ENCODE assay signal across 1 cellular context in genomic region chr16:87765776-87766484, GRCh38.
A peak's percentile ranks its signal among the peaks of the same experiment; 100 is the strongest.
TF ChIP-seq lines count a peak whose summit lies in the region.

TSS of gene KLHDC4 (minus strand) at chr16:87765986. CDS start at chr16:87765890, 96 bp downstream.

TF ChIP-seq in K562, 482 proteins besides CTCF, POLR2A, EP300 and RAD21 (continued from another document):
- TF ChIP-seq ZBTB26 (CRISPR knock-in tag; IDR thresholded peaks at IDR 0.05): no peak
- no peak for TF ChIP-seq LCOR (CRISPR knock-in tag; IDR thresholded peaks at IDR 0.05)
- no peak for TF ChIP-seq HDGF (IDR thresholded peaks at IDR 0.05)
- no peak for TF ChIP-seq NR3C1 (CRISPR knock-in tag; IDR thresholded peaks at IDR 0.05)
- TF ChIP-seq GATAD2A (IDR thresholded peaks at IDR 0.05): no peak
- TF ChIP-seq DEAF1 (CRISPR knock-in tag; IDR thresholded peaks at IDR 0.05): no peak
- TF ChIP-seq DLX4 (CRISPR knock-in tag; IDR thresholded peaks at IDR 0.05): no peak
- no peak for TF ChIP-seq CTCFL (IDR thresholded peaks at IDR 0.05; ENCODE audit: borderline replicate concordance, insufficient read depth, low read depth, low read length, poor library complexity, severe bottlenecking)
- no peak for TF ChIP-seq THAP7 (CRISPR knock-in tag; IDR thresholded peaks at IDR 0.05)
- no peak for TF ChIP-seq ZNF347 (CRISPR knock-in tag; IDR thresholded peaks at IDR 0.05; ENCODE audit: low read depth)
- TF ChIP-seq PTRF (tag; IDR thresholded peaks at IDR 0.05): no peak
- TF ChIP-seq LEF1 (IDR thresholded peaks at IDR 0.05): no peak
- TF ChIP-seq ZC3H8 (IDR thresholded peaks at IDR 0.05): no peak
- no peak for TF ChIP-seq U2AF1 (optimal IDR thresholded peaks at IDR 0.05; ENCODE audit: low read depth, low read length)
- TF ChIP-seq PKNOX1 (IDR thresholded peaks at IDR 0.05): no peak
- TF ChIP-seq CHD4 (IDR thresholded peaks at IDR 0.05; ENCODE audit: insufficient read depth, insufficient replicate concordance, low read depth, low read length, poor library complexity, severe bottlenecking): no peak
- TF ChIP-seq PHTF2 (CRISPR knock-in tag; IDR thresholded peaks at IDR 0.05): no peak
- TF ChIP-seq THAP12 (CRISPR knock-in tag; IDR thresholded peaks at IDR 0.05): peak; percentile 59; the same call in 1 of the 2 replicates
- TF ChIP-seq RUNX1 (IDR thresholded peaks at IDR 0.05; ENCODE audit: low read depth): no peak
- no peak for TF ChIP-seq ARHGAP35 (IDR thresholded peaks at IDR 0.05; ENCODE audit: partially characterized antibody)
- TF ChIP-seq ESRRB (CRISPR knock-in tag; IDR thresholded peaks at IDR 0.05; ENCODE audit: borderline replicate concordance): no peak
- no peak for TF ChIP-seq MCM3 (IDR thresholded peaks at IDR 0.05)
- TF ChIP-seq NFXL1 (CRISPR knock-in tag; IDR thresholded peaks at IDR 0.05): no peak
- 0 out of 2 replicates have a peak, but pooled peaks have one; percentile 43 for TF ChIP-seq ZNF511 (CRISPR knock-in tag; IDR thresholded peaks at IDR 0.05)
- TF ChIP-seq SUPT5H (IDR thresholded peaks at IDR 0.05): peak; percentile 91
- no peak for TF ChIP-seq ZNF79 (CRISPR knock-in tag; IDR thresholded peaks at IDR 0.05; ENCODE audit: low read depth)
